1 cellular context compared by ENCODE assay signal in genomic region chr11:97516688-97517087, GRCh38.
TF ChIP-seq lines count a peak whose summit lies in the region.

No MANE protein-coding gene starts in this region.

TF ChIP-seq in SK-N-SH, 30 proteins besides CTCF, POLR2A, EP300 and RAD21 (continued from another document):
- no peak for TF ChIP-seq REST (IDR thresholded peaks at IDR 0.05; ENCODE audit: low read depth, low read length)
- TF ChIP-seq RXRA (IDR thresholded peaks at IDR 0.05; ENCODE audit: borderline replicate concordance, low read depth) = no peak
- no peak for TF ChIP-seq SMC3 (IDR thresholded peaks at IDR 0.05; ENCODE audit: low read depth, low read length)
- TF ChIP-seq FOXM1 (IDR thresholded peaks at IDR 0.05; ENCODE audit: low read depth) = no peak
- TF ChIP-seq, protein P1, sequence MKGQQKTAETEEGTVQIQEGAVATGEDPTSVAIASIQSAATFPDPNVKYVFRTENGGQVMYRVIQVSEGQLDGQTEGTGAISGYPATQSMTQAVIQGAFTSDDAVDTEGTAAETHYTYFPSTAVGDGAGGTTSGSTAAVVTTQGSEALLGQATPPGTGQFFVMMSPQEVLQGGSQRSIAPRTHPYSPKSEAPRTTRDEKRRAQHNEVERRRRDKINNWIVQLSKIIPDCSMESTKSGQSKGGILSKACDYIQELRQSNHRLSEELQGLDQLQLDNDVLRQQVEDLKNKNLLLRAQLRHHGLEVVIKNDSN (IDR thresholded peaks at IDR 0.05; ENCODE audit: borderline replicate concordance, low read depth) = no peak
- TF ChIP-seq, protein P2, sequence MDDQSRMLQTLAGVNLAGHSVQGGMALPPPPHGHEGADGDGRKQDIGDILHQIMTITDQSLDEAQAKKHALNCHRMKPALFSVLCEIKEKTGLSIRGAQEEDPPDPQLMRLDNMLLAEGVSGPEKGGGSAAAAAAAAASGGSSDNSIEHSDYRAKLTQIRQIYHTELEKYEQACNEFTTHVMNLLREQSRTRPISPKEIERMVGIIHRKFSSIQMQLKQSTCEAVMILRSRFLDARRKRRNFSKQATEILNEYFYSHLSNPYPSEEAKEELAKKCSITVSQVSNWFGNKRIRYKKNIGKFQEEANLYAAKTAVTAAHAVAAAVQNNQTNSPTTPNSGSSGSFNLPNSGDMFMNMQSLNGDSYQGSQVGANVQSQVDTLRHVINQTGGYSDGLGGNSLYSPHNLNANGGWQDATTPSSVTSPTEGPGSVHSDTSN (IDR thresholded peaks at IDR 0.05) = no peak
- no peak for TF ChIP-seq TEAD4 (IDR thresholded peaks at IDR 0.05; ENCODE audit: borderline replicate concordance, insufficient read depth)
- no peak for TF ChIP-seq CHD2 (IDR thresholded peaks at IDR 0.05; ENCODE audit: low read length, partially characterized antibody)
- TF ChIP-seq EZH2phosphoT487 (IDR thresholded peaks at IDR 0.05; ENCODE audit: borderline replicate concordance, low read depth) = no peak
TF ChIP-seq in SK-N-SH: peak in this region for 0.
